ENCODE assay signal across 18 cellular contexts in genomic region chr2:2706306-2706705, GRCh38.
DNase-seq lines count a peak whose midpoint lies in the region; ATAC-seq and TF ChIP-seq lines count a peak whose summit lies in the region.
"Had no signal": no experiment of that assay in that cellular context is flagged by ENCODE, and none has a peak within 500 bp of the region (broad histone marks: within the 10 kb centered on the region; RNA-seq: fewer than 3 reads in every experiment).

No MANE protein-coding gene starts in this region.

- CTCF ChIA-PET in OCI-LY7 (lab: Charles Lee; ENCODE audit: unreplicated experiment), result interaction anchor here (0.6 to 0.9 kb wide), 2 partner anchors 18 to 660 kb away, joined by 3 read pairs; no protein-coding TSS in a partner anchor

- BruUV-seq in OCI-LY7 (replicated peaks; lab: Mats Ljungman, UMichigan), result no TSS peak

- no peaks in the 10 kb centered on the region for H3K4me1 Mint-ChIP-seq in activated T-helper 2 cell treated with anti-CD3 and anti-CD28 coated beads, Interferon-gamma antibody, Interleukin-2, Interleukin-4, amounts not matched to agents 10 μg/mL and 5 μg/mL and 100 μg/mL, durations not matched to agents 14 hours and 24 hours and 36 hours (ENCODE audit: low read depth)
- H3K4me1 Mint-ChIP-seq: CD8-positive, alpha-beta memory T cell had no signal

- no peaks in the 10 kb centered on the region for H3K36me3 ChIP-seq in OCI-LY7 (ENCODE audit: insufficient read depth, low read length)
- H3K36me3 ChIP-seq in spleen, result no peaks in the 10 kb centered on the region
- H3K36me3 ChIP-seq: MG63 had no signal

- no peaks in the 10 kb centered on the region for H3K9me3 Mint-ChIP-seq in activated T-helper 2 cell treated with anti-CD3 and anti-CD28 coated beads, Interferon-gamma antibody, Interleukin-2, Interleukin-4, amounts not matched to agents 10 μg/mL and 5 μg/mL and 100 μg/mL, durations not matched to agents 14 hours and 24 hours and 36 hours

- peak; percentile 20 for DNase-seq in NCI-H2196 (lab: John Stamatoyannopoulos, UW; ENCODE audit: unreplicated experiment)
- DNase-seq in NCI-H2196 treated with DMSO at 0.1 percent for 48 hours (lab: John Stamatoyannopoulos, UW; ENCODE audit: unreplicated experiment), result no peak
- peak; percentile 13 for DNase-seq in OCI-LY7 (ENCODE audit: low spot score)
- DNase-seq in dorsolateral prefrontal cortex, result no peak
- DNase-seq in spleen, result peak; percentile 41
- no peak for DNase-seq in hepatic stellate cell (ENCODE audit: low spot score)
- DNase-seq in activated T-helper 2 cell treated with anti-CD3 and anti-CD28 coated beads, Interferon-gamma antibody, Interleukin-2, Interleukin-4, amounts not matched to agents 10 μg/mL and 5 μg/mL and 100 μg/mL, durations not matched to agents 14 hours and 24 hours and 36 hours (ENCODE audit: low spot score), result no peak
- DNase-seq: CD8-positive, alpha-beta memory T cell; MG63; NCI-H1092; NCI-H146; NCI-H2081; NCI-H2171 treated with DMSO at 0.1 percent for 48 hours; SHP77 treated with DMSO at 0.1 percent for 48 hours had no signal

- H4K20me1 ChIP-seq in OCI-LY7 (ENCODE audit: insufficient read depth, low read length), result no peaks in the 10 kb centered on the region

- 53 to 71% (median 63%) methylated on average over 6 to 10 of the region's 10 CpGs for WGBS in spleen, 5 donors

- no peaks in the 10 kb centered on the region for H3K27me3 Mint-ChIP-seq in activated T-helper 2 cell treated with anti-CD3 and anti-CD28 coated beads, Interferon-gamma antibody, Interleukin-2, Interleukin-4, amounts not matched to agents 10 μg/mL and 5 μg/mL and 100 μg/mL, durations not matched to agents 14 hours and 24 hours and 36 hours (ENCODE audit: low read depth)
- H3K27me3 Mint-ChIP-seq: B cell; CD8-positive, alpha-beta memory T cell had no signal

- ATAC-seq in HG03565 (IDR thresholded peaks at IDR 0.05; ENCODE audit: unreplicated experiment), result no peak
- ATAC-seq: SK-N-SH treated with all-trans-retinoic acid at 6 μM for 48 hours had no signal

- H3K4me3 ChIP-seq in OCI-LY7 (ENCODE audit: low read depth, low read length, poor library complexity, severe bottlenecking) (no peak overlapping the region), dorsolateral prefrontal cortex (no peak overlapping the region), spleen (no peak overlapping the region)
- H3K4me3 ChIP-seq: MG63 had no signal

- H3K79me2 ChIP-seq in OCI-LY7 (ENCODE audit: insufficient read depth, low read depth, low read length), result no peaks in the 10 kb centered on the region

- POLR2A ChIA-PET in OCI-LY7 (lab: Charles Lee), result interaction anchor here (0.9 to 1.2 kb wide), 2 partner anchors 15 to 65 kb away, joined by 3 read pairs; no protein-coding TSS in a partner anchor

- TF ChIP-seq POLR2A in spleen (IDR thresholded peaks at IDR 0.05), result no peak

- H3K27me3 ChIP-seq in dorsolateral prefrontal cortex (peaks cover 0 to 9% (median 0%) of the 10 kb centered on the region in 45 donors), spleen (replicated peaks in 1 of 7) (peaks cover 0 to 39% (median 0%) of the 10 kb centered on the region in 7 donors)
- H3K27me3 ChIP-seq: MG63 had no signal

- H3K27ac ChIP-seq in OCI-LY7 (ENCODE audit: low read depth, low read length, poor library complexity, severe bottlenecking) (no peak overlapping the region), dorsolateral prefrontal cortex (peak overlapping the region in 45 of 59 donors; percentile 27 to 90 (median 76)), spleen (no peak overlapping the region)
- H3K27ac ChIP-seq: 22Rv1 had no signal

- H3K27ac Mint-ChIP-seq in activated T-helper 2 cell treated with anti-CD3 and anti-CD28 coated beads, Interferon-gamma antibody, Interleukin-2, Interleukin-4, amounts not matched to agents 10 μg/mL and 5 μg/mL and 100 μg/mL, durations not matched to agents 14 hours and 24 hours and 36 hours, result no peak overlapping the region
- H3K27ac Mint-ChIP-seq: B cell; CD8-positive, alpha-beta memory T cell had no signal

- no peaks in the 10 kb centered on the region for H3K9me2 ChIP-seq in OCI-LY7 (ENCODE audit: insufficient read depth, low read length)

- H3K36me3 Mint-ChIP-seq in activated T-helper 2 cell treated with anti-CD3 and anti-CD28 coated beads, Interferon-gamma antibody, Interleukin-2, Interleukin-4, amounts not matched to agents 10 μg/mL and 5 μg/mL and 100 μg/mL, durations not matched to agents 14 hours and 24 hours and 36 hours (ENCODE audit: low read depth), result no peaks in the 10 kb centered on the region
- H3K36me3 Mint-ChIP-seq: CD8-positive, alpha-beta memory T cell had no signal

- intact Hi-C loops in OCI-LY7 (cut with micrococcal nuclease; ENCODE audit: unreplicated experiment) (no loop called here), dorsolateral prefrontal cortex (cut with DNase I) (no loop called here), spleen (cut with DNase I; ENCODE audit: low total_unique reads) (no loop called here)
- intact Hi-C loops in activated T-helper 2 cell treated with anti-CD3 and anti-CD28 coated beads, Interferon-gamma antibody, Interleukin-2, Interleukin-4, amounts not matched to agents 10 μg/mL and 5 μg/mL and 100 μg/mL, durations not matched to agents 14 hours and 24 hours and 36 hours (cut with micrococcal nuclease), result no loop called here

- H3K4me1 ChIP-seq in OCI-LY7 (ENCODE audit: insufficient read depth, low read length, poor library complexity, severe bottlenecking) (peaks cover 23% of the 10 kb centered on the region), spleen (peaks cover 0 to 26% (median 7%) of the 10 kb centered on the region in 6 donors)

- H2AFZ ChIP-seq in OCI-LY7 (ENCODE audit: low read length), result no peak overlapping the region

- H3K4me2 ChIP-seq in OCI-LY7 (ENCODE audit: low read length), result peak overlapping the region; percentile 54; the same call in 1 of the 2 replicates

- H3K9me3 ChIP-seq in OCI-LY7 (ENCODE audit: low read length), result no peaks in the 10 kb centered on the region
- no peaks in the 10 kb centered on the region for H3K9me3 ChIP-seq in spleen
- H3K9me3 ChIP-seq: MG63 had no signal

- H3K4me3 Mint-ChIP-seq in activated T-helper 2 cell treated with anti-CD3 and anti-CD28 coated beads, Interferon-gamma antibody, Interleukin-2, Interleukin-4, amounts not matched to agents 10 μg/mL and 5 μg/mL and 100 μg/mL, durations not matched to agents 14 hours and 24 hours and 36 hours (ENCODE audit: low read depth), result no peak overlapping the region
- H3K4me3 Mint-ChIP-seq: B cell; CD8-positive, alpha-beta memory T cell had no signal

- TF ChIP-seq CTCF in OCI-LY7 (conservative IDR thresholded peaks at IDR 0.05; ENCODE audit: low read length), result 0 out of 2 replicates have a peak, but pooled peaks have one; percentile 24
- no peak for TF ChIP-seq CTCF in dorsolateral prefrontal cortex (IDR thresholded peaks at IDR 0.05 in 54 of 56, conservative IDR thresholded peaks at IDR 0.05 in 2 of 56; ENCODE audit: low read depth in 1 of 56, partially characterized antibody in 56 of 56)
- no peak for TF ChIP-seq CTCF in spleen (IDR thresholded peaks at IDR 0.05 in 8 of 11, conservative IDR thresholded peaks at IDR 0.05 in 3 of 11)

Comparison
In these comparisons a context has a peak if more than half of its experiments do, and no peak if none do; other contexts are left out.
1. DNase-seq: peak in NCI-H2196 (single experiment), OCI-LY7 (single experiment) and spleen (single experiment); none in NCI-H2196 treated with DMSO at 0.1 percent for 48 hours (single experiment), dorsolateral prefrontal cortex (0 of 10), hepatic stellate cell (single experiment) and activated T-helper 2 cell treated with anti-CD3 and anti-CD28 coated beads, Interferon-gamma antibody, Interleukin-2, Interleukin-4, amounts not matched to agents 10 μg/mL and 5 μg/mL and 100 μg/mL, durations not matched to agents 14 hours and 24 hours and 36 hours (single experiment).
2. H3K27ac ChIP-seq: peak in dorsolateral prefrontal cortex (45 of 59); none in OCI-LY7 (single experiment) and spleen (0 of 8).